ENCODE assay signal across 13 cellular contexts in genomic region chr13:102907016-102907756, GRCh38.
A peak's percentile ranks its signal among the peaks of the same experiment; 100 is the strongest.
DNase-seq lines count a peak whose midpoint lies in the region; ATAC-seq and TF ChIP-seq lines count a peak whose summit lies in the region.
"Had no signal": no experiment of that assay in that cellular context is flagged by ENCODE, and none has a peak within 500 bp of the region (broad histone marks: within the 10 kb centered on the region; RNA-seq: fewer than 3 reads in every experiment).

No MANE protein-coding gene starts in this region.

- no peaks in the 10 kb centered on the region for H3K4me1 Mint-ChIP-seq in chondrocyte (ENCODE audit: low read depth)

- no peaks in the 10 kb centered on the region for H3K36me3 Mint-ChIP-seq in chondrocyte (ENCODE audit: low read depth)
- H3K36me3 Mint-ChIP-seq: activated naive CD4-positive, alpha-beta T cell treated with anti-CD3 and anti-CD28 coated beads, Interleukin-2, amount 50 U/mL, for 72 hours had no signal

- H3K27ac Mint-ChIP-seq in chondrocyte (ENCODE audit: unreplicated experiment), result no peak overlapping the region
- H3K27ac Mint-ChIP-seq: activated CD8-positive, alpha-beta T cell treated with anti-CD3 and anti-CD28 coated beads, Interleukin-2, amount 10 ng/mL, durations not matched to agents 7 days and 5 days; activated naive CD4-positive, alpha-beta T cell treated with anti-CD3 and anti-CD28 coated beads, Interleukin-2, amount 50 U/mL, for 72 hours had no signal

- peaks cover 2% of the 10 kb centered on the region for H3K27me3 Mint-ChIP-seq in chondrocyte (ENCODE audit: low read depth)

- ATAC-seq in GM18870 (IDR thresholded peaks at IDR 0.05; ENCODE audit: unreplicated experiment), result peak; percentile 86
- peak; percentile 69 for ATAC-seq in HG03342 (IDR thresholded peaks at IDR 0.05; ENCODE audit: unreplicated experiment)
- ATAC-seq: activated CD8-positive, alpha-beta T cell treated with anti-CD3 and anti-CD28 coated beads, Interleukin-2, amount 10 ng/mL, durations not matched to agents 7 days and 5 days had no signal

- TF ChIP-seq CTCF in chondrocyte (IDR thresholded peaks at IDR 0.05), result no peak

- H3K4me3 Mint-ChIP-seq in chondrocyte (ENCODE audit: unreplicated experiment), result no peak overlapping the region
- H3K4me3 Mint-ChIP-seq: activated CD8-positive, alpha-beta T cell treated with anti-CD3 and anti-CD28 coated beads, Interleukin-2, amount 10 ng/mL, durations not matched to agents 7 days and 5 days had no signal

- no peaks in the 10 kb centered on the region for H3K9me3 Mint-ChIP-seq in chondrocyte (ENCODE audit: low read depth)
- H3K9me3 Mint-ChIP-seq: activated naive CD4-positive, alpha-beta T cell treated with anti-CD3 and anti-CD28 coated beads, Interleukin-2, amount 50 U/mL, for 72 hours had no signal

- DNase-seq in HCEC 1CT, result peak; percentile 19
- DNase-seq in iris pigment epithelial cell (ENCODE audit: low read depth), result peak; percentile 28
- no peak for DNase-seq in chondrocyte (ENCODE audit: low spot score)
- DNase-seq in NCI-H2029 (lab: John Stamatoyannopoulos, UW), result no peak
- DNase-seq in midbrain (lab: John Stamatoyannopoulos, UW), result no peak
- DNase-seq: activated CD8-positive, alpha-beta T cell treated with anti-CD3 and anti-CD28 coated beads, Interleukin-2, amount 10 ng/mL, durations not matched to agents 7 days and 5 days; mesendoderm; NCI-H2081; SHP77; spleen had no signal

Comparison
In these comparisons a context has a peak if more than half of its experiments do, and no peak if none do; other contexts are left out.
1. DNase-seq: peak in HCEC 1CT (single experiment) and iris pigment epithelial cell (single experiment); none in chondrocyte (single experiment), NCI-H2029 (single experiment) and midbrain (single experiment).